ENCODE assay signal across 7 cellular contexts in genomic region chr20:37290158-37290810, GRCh38.
DNase-seq lines count a peak whose midpoint lies in the region; ATAC-seq and TF ChIP-seq lines count a peak whose summit lies in the region.

No MANE protein-coding gene starts in this region.

- peak overlapping the region; percentile 67 for H3K4me3 ChIP-seq in HL-60 (replicated peaks; ENCODE audit: insufficient read depth, low read length)
- peak overlapping the region; percentile 97 for H3K4me3 ChIP-seq in iPS-18c (ENCODE audit: insufficient read depth, low read depth, low read length)

- ATAC-seq in stimulated activated naive B cell treated with anti-CD40 and anti-IgM and Interleukin-4, amounts not matched to agents 10 μg/mL and 1 μg/mL and 100 μg/mL, for 72 hours (replicated peaks), result no peak
- ATAC-seq in GM18873 (IDR thresholded peaks at IDR 0.05; ENCODE audit: low FRiP score, unreplicated experiment), result no peak

- no peak for TF ChIP-seq CTCF in HL-60 (IDR thresholded peaks at IDR 0.05; ENCODE audit: insufficient read depth, low read length)

- no peaks in the 10 kb centered on the region for H3K27me3 Mint-ChIP-seq in activated naive CD8-positive, alpha-beta T cell
- H3K27me3 Mint-ChIP-seq in stimulated activated naive B cell treated with anti-CD40 and anti-IgM and Interleukin-4, amounts not matched to agents 10 μg/mL and 1 μg/mL and 100 μg/mL, for 72 hours, result no peaks in the 10 kb centered on the region

- H3K4me3 Mint-ChIP-seq in activated naive CD8-positive, alpha-beta T cell, result peak overlapping the region; percentile 92
- H3K4me3 Mint-ChIP-seq in stimulated activated naive B cell treated with anti-CD40 and anti-IgM and Interleukin-4, amounts not matched to agents 10 μg/mL and 1 μg/mL and 100 μg/mL, for 72 hours, result peak overlapping the region; percentile 91 to 95

- H3K9me3 ChIP-seq in iPS-18c (ENCODE audit: control insufficient read depth, insufficient read depth, low read length), result no peaks in the 10 kb centered on the region

- peaks cover 19% of the 10 kb centered on the region for H3K36me3 Mint-ChIP-seq in activated naive CD8-positive, alpha-beta T cell
- peaks cover 32% of the 10 kb centered on the region in 2 donors for H3K36me3 Mint-ChIP-seq in stimulated activated naive B cell treated with anti-CD40 and anti-IgM and Interleukin-4, amounts not matched to agents 10 μg/mL and 1 μg/mL and 100 μg/mL, for 72 hours

- no peaks in the 10 kb centered on the region for H3K27me3 ChIP-seq in HL-60 (ENCODE audit: insufficient read depth, poor library complexity, severe bottlenecking)

- DNase-seq in HL-60 (ENCODE audit: low read depth in 1 of 2, low spot score in 1 of 2) (no peak), NCI-H774 (lab: John Stamatoyannopoulos, UW) (no peak), NCI-H526 (lab: John Stamatoyannopoulos, UW) (no peak)
- DNase-seq in stimulated activated naive B cell treated with anti-CD40 and anti-IgM and Interleukin-4, amounts not matched to agents 10 μg/mL and 1 μg/mL and 100 μg/mL, for 72 hours, result no peak

- peak overlapping the region; percentile 92 for H3K27ac ChIP-seq in HL-60 (replicated peaks)

- H3K4me1 Mint-ChIP-seq in activated naive CD8-positive, alpha-beta T cell (ENCODE audit: low read depth), result peaks cover 41% of the 10 kb centered on the region
- H3K4me1 Mint-ChIP-seq in stimulated activated naive B cell treated with anti-CD40 and anti-IgM and Interleukin-4, amounts not matched to agents 10 μg/mL and 1 μg/mL and 100 μg/mL, for 72 hours, result peaks cover 32 to 43% of the 10 kb centered on the region in 2 donors

- H3K27ac Mint-ChIP-seq in activated naive CD8-positive, alpha-beta T cell, result peak overlapping the region; percentile 94
- H3K27ac Mint-ChIP-seq in stimulated activated naive B cell treated with anti-CD40 and anti-IgM and Interleukin-4, amounts not matched to agents 10 μg/mL and 1 μg/mL and 100 μg/mL, for 72 hours, result peak overlapping the region; percentile 99

- no peaks in the 10 kb centered on the region for H3K9me3 Mint-ChIP-seq in activated naive CD8-positive, alpha-beta T cell (ENCODE audit: low read depth)
- H3K9me3 Mint-ChIP-seq in stimulated activated naive B cell treated with anti-CD40 and anti-IgM and Interleukin-4, amounts not matched to agents 10 μg/mL and 1 μg/mL and 100 μg/mL, for 72 hours, result peaks cover 4 to 5% of the 10 kb centered on the region in 2 donors
